ENCODE assay signal across 7 cellular contexts in genomic region chr3:125836816-125837215, GRCh38.
DNase-seq lines count a peak whose midpoint lies in the region; ATAC-seq, FAIRE-seq and TF ChIP-seq lines count a peak whose summit lies in the region.
"Not testable (repeated sequence)": the region's sequence is repeated elsewhere in the genome, so short reads cannot be mapped to it uniquely, and the experiment has no call there.

No MANE protein-coding gene starts in this region.

- TF ChIP-seq CTCF in Calu3 (IDR thresholded peaks at IDR 0.05; ENCODE audit: unreplicated experiment); MM.1S (IDR thresholded peaks at IDR 0.05; ENCODE audit: low read length); hepatocyte (IDR thresholded peaks at IDR 0.05; ENCODE audit: poor library complexity): not testable (repeated sequence)

- not testable (repeated sequence) for H2AFZ ChIP-seq in MM.1S (ENCODE audit: low read length); hepatocyte

- H3K27me3 ChIP-seq in MM.1S (replicated peaks; ENCODE audit: insufficient read depth, low read length); hepatocyte; small intestine (ENCODE audit: control insufficient read depth in 2 of 2, insufficient read depth in 2 of 2, low read length in 2 of 2): not testable (repeated sequence)

- not testable (repeated sequence) for H3K36me3 ChIP-seq in MM.1S (replicated peaks; ENCODE audit: insufficient read depth, low read length); hepatocyte (replicated peaks; ENCODE audit: insufficient read depth, low read depth); small intestine (ENCODE audit: control insufficient read depth in 2 of 2, insufficient read depth in 2 of 2, low read length in 2 of 2)

- H3K27me3 Mint-ChIP-seq in Calu3 (ENCODE audit: unreplicated experiment): peaks cover 26% of the 10 kb centered on the region
- H3K27me3 Mint-ChIP-seq in T-helper 17 cell; activated T-cell treated with anti-CD3 and anti-CD28 coated beads, Interleukin-2, amount 50 U/mL, for 24 hours; central memory CD8-positive, alpha-beta T cell: not testable (repeated sequence)

- peaks cover 26% of the 10 kb centered on the region for H3K4me1 ChIP-seq in MM.1S (ENCODE audit: low read length)
- peaks cover 18% of the 10 kb centered on the region for H3K4me1 ChIP-seq in hepatocyte (ENCODE audit: insufficient read depth)
- not testable (repeated sequence) for H3K4me1 ChIP-seq in small intestine (ENCODE audit: control insufficient read depth in 2 of 2, insufficient read depth in 1 of 2, low read depth in 1 of 2, low read length in 1 of 2)

- H3K4me3 ChIP-seq in MM.1S (ENCODE audit: low read length): peak overlapping the region; percentile 59
- not testable (repeated sequence) for H3K4me3 ChIP-seq in hepatocyte; small intestine (ENCODE audit: low read depth in 1 of 2, low read length in 2 of 2)

- not testable (repeated sequence) for DNase-seq in Calu3; T-helper 17 cell; activated T-cell treated with anti-CD3 and anti-CD28 coated beads, Interleukin-2, amount 50 U/mL, for 24 hours; hepatocyte (ENCODE audit: low spot score)
- DNase-seq in MM.1S (peak; percentile 87), small intestine (peak; percentile 77)
- DNase-seq in central memory CD8-positive, alpha-beta T cell (ENCODE audit: low spot score in 2 of 2): peak in 1 of 2 donors; percentile 33

- FAIRE-seq in small intestine (lab: Jason Lieb, UNC): not testable (repeated sequence)

- not testable (repeated sequence) for H4K20me1 ChIP-seq in MM.1S (ENCODE audit: insufficient read depth, low read length); hepatocyte (ENCODE audit: insufficient read depth, poor library complexity, severe bottlenecking)

- H3K27ac ChIP-seq in MM.1S (ENCODE audit: low read length) (peak overlapping the region; percentile 94), hepatocyte (peak overlapping the region; percentile 69)
- H3K27ac ChIP-seq in small intestine (ENCODE audit: low read depth in 1 of 2, low read length in 1 of 2): not testable (repeated sequence)

- peaks cover 31% of the 10 kb centered on the region for H3F3A ChIP-seq in MM.1S (ENCODE audit: insufficient read depth, low read length)

- not testable (repeated sequence) for H3K9me3 Mint-ChIP-seq in Calu3 (ENCODE audit: low read depth, unreplicated experiment); activated T-cell treated with anti-CD3 and anti-CD28 coated beads, Interleukin-2, amount 50 U/mL, for 24 hours; central memory CD8-positive, alpha-beta T cell

- not testable (repeated sequence) for H3K9me2 ChIP-seq in MM.1S (replicated peaks; ENCODE audit: insufficient read depth, low read length); hepatocyte (replicated peaks; ENCODE audit: insufficient read depth)

- H3K36me3 Mint-ChIP-seq in Calu3 (ENCODE audit: insufficient read depth, unreplicated experiment); T-helper 17 cell (ENCODE audit: low read depth); activated T-cell treated with anti-CD3 and anti-CD28 coated beads, Interleukin-2, amount 50 U/mL, for 24 hours (ENCODE audit: low read depth): not testable (repeated sequence)
- peaks cover 20% of the 10 kb centered on the region for H3K36me3 Mint-ChIP-seq in central memory CD8-positive, alpha-beta T cell (ENCODE audit: insufficient read depth)

- H3K79me2 ChIP-seq in MM.1S (ENCODE audit: low read length): peaks cover 33% of the 10 kb centered on the region
- not testable (repeated sequence) for H3K79me2 ChIP-seq in hepatocyte

- H3K4me3 Mint-ChIP-seq in Calu3 (ENCODE audit: low read depth, unreplicated experiment) (peak overlapping the region; percentile 14), T-helper 17 cell (peak overlapping the region; percentile 85)
- H3K4me3 Mint-ChIP-seq in activated T-cell treated with anti-CD3 and anti-CD28 coated beads, Interleukin-2, amount 50 U/mL, for 24 hours: peak overlapping the region; percentile 30
- peak overlapping the region; percentile 82 for H3K4me3 Mint-ChIP-seq in central memory CD8-positive, alpha-beta T cell

- H3K27ac Mint-ChIP-seq in Calu3 (ENCODE audit: unreplicated experiment): not testable (repeated sequence)
- peak overlapping the region; percentile 97 for H3K27ac Mint-ChIP-seq in T-helper 17 cell
- H3K27ac Mint-ChIP-seq in activated T-cell treated with anti-CD3 and anti-CD28 coated beads, Interleukin-2, amount 50 U/mL, for 24 hours: peak overlapping the region; percentile 12
- H3K27ac Mint-ChIP-seq in central memory CD8-positive, alpha-beta T cell (ENCODE audit: low read depth): peak overlapping the region; percentile 99

- H3K4me2 ChIP-seq in MM.1S (ENCODE audit: low read depth, low read length) (peak overlapping the region; percentile 72), hepatocyte (peak overlapping the region; percentile 62)

- CTCF ChIA-PET in Calu3 (lab: Charles Lee): not testable (repeated sequence)

- H3K4me1 Mint-ChIP-seq in Calu3 (ENCODE audit: low read depth, unreplicated experiment); T-helper 17 cell: not testable (repeated sequence)
- peaks cover 11% of the 10 kb centered on the region for H3K4me1 Mint-ChIP-seq in activated T-cell treated with anti-CD3 and anti-CD28 coated beads, Interleukin-2, amount 50 U/mL, for 24 hours (ENCODE audit: low read depth)
- peaks cover 23% of the 10 kb centered on the region for H3K4me1 Mint-ChIP-seq in central memory CD8-positive, alpha-beta T cell

- H3K9ac ChIP-seq in MM.1S (ENCODE audit: low read length): peak overlapping the region; percentile 92

- intact Hi-C loops in Calu3 (cut with micrococcal nuclease; ENCODE audit: unreplicated experiment): not testable (repeated sequence)

- 79% methylated on average over 9 of the region's 9 CpGs for WGBS in hepatocyte (ENCODE audit: low lambda C conversion rate, missing lambda C conversion rate)
- 13 to 59% (median 37%) methylated on average over 8 to 9 of the region's 9 CpGs for WGBS in small intestine, 3 donors

- not testable (repeated sequence) for BruUV-seq in Calu3 (replicated peaks; lab: Mats Ljungman, UMichigan)

- ATAC-seq in T-helper 17 cell; central memory CD8-positive, alpha-beta T cell (replicated peaks; ENCODE audit: extremely low read depth, poor library complexity, severe bottlenecking): not testable (repeated sequence)

- not testable (repeated sequence) for H3K9me3 ChIP-seq in MM.1S (replicated peaks; ENCODE audit: insufficient read depth, low read length); T-helper 17 cell (ENCODE audit: control insufficient read depth, low read length, poor library complexity, severe bottlenecking); hepatocyte (ENCODE audit: low read depth); small intestine (ENCODE audit: control insufficient read depth, low read depth)

Comparison
In these comparisons a context has a peak if more than half of its experiments do, and no peak if none do; other contexts are left out.
1. H3K4me3 Mint-ChIP-seq: peak in every context shown above with its lines; median percentile 85 in T-helper 17 cell; 82 in central memory CD8-positive, alpha-beta T cell; 30 in activated T-cell treated with anti-CD3 and anti-CD28 coated beads, Interleukin-2, amount 50 U/mL, for 24 hours; 14 in Calu3.